ENCODE assay signal across 9 cellular contexts in the genomic region with DNA sequence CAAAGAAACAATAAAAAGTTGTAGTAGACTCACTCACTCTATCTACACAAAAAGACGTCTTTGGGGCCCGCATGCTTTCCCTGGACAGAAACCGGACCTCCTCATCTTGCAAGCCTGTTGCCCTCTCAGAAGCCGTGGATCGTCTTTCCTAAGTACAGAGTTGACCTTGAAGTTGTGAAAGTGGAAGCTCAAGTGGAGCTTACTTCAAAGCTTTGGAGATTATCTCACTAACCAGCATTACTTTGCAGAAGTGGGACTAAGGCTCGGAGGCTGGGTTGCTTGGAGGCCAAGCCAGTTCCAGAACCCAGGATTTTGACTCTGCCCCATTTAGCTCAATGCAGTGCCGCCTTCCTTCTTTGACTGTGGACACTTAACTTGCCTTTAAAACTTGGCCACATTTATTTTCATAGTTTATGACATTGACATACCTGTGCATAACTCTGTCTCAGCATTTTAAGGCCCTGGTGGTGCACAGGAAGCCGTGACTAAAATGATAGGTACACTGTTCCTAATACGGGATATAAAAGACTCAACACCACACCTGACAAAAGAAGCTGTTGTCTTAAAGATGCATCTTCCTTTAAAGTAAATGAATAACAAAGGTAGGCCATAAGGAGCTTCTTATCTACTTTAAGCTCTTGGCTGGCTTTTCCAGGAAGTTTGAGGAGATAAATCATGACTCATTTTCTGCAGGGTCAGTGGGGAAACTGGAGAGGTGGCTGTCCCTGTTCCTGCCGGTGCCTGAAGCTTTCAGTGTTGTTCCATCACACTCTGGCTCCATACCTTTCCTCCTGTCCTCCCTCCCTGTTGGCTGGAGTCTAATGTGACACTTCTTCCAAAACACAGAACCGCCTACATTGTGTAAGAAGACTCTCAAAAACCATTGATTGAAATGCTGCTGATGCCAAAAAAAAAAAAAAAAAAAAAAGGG. TPM values are rescaled to one million over a fixed set of nuclear protein-coding genes. Genes with fewer than 3 reads are reported as not detected.
A peak's percentile ranks its signal among the peaks of the same experiment; 100 is the strongest.
DNase-seq lines count a peak whose midpoint lies in the region; ATAC-seq and TF ChIP-seq lines count a peak whose summit lies in the region.
"Had no signal": no experiment of that assay in that cellular context is flagged by ENCODE, and none has a peak within 500 bp of the region (broad histone marks: within the 10 kb centered on the region; RNA-seq: fewer than 3 reads in every experiment).

No MANE protein-coding gene starts in this region.

- peaks cover 11 to 21% of the 10 kb centered on the region in 2 donors for H3K36me3 Mint-ChIP-seq in CD4-positive, alpha-beta memory T cell

- ATAC-seq in GM18498 (IDR thresholded peaks at IDR 0.05; ENCODE audit: unreplicated experiment): no peak
- no peak for ATAC-seq in HG03175 (IDR thresholded peaks at IDR 0.05; ENCODE audit: unreplicated experiment)
- no peak for ATAC-seq in GM18868 (IDR thresholded peaks at IDR 0.05; ENCODE audit: unreplicated experiment)

- no peaks in the 10 kb centered on the region for H3K9me3 ChIP-seq in CD4-positive, alpha-beta memory T cell (ENCODE audit: control insufficient read depth in 1 of 2, low read length in 2 of 2)
- H3K9me3 ChIP-seq in mucosa of rectum (ENCODE audit: control insufficient read depth in 2 of 2, low read length in 2 of 2): no peaks in the 10 kb centered on the region

- peak overlapping the region; percentile 70 to 91 (median 82) for H3K27ac Mint-ChIP-seq in CD4-positive, alpha-beta memory T cell

- no peak overlapping the region for H3K4me3 ChIP-seq in CD4-positive, alpha-beta memory T cell (ENCODE audit: low read length in 2 of 2)
- H3K4me3 ChIP-seq in brain microvascular endothelial cell (ENCODE audit: low read depth, low read length) (no peak overlapping the region), mucosa of rectum (ENCODE audit: low read length in 2 of 2) (peak overlapping the region; percentile 9 to 56)

- no peak for TF ChIP-seq CTCF in brain microvascular endothelial cell (IDR thresholded peaks at IDR 0.05; ENCODE audit: low read depth, low read length, missing control alignments)
- no peak for TF ChIP-seq CTCF in GM13976 (IDR thresholded peaks at IDR 0.05; ENCODE audit: borderline replicate concordance, control extremely low read depth, extremely low read depth, insufficient read depth, missing control alignments)

- peaks cover 58% of the 10 kb centered on the region for H3K4me1 ChIP-seq in CD4-positive, alpha-beta memory T cell (ENCODE audit: insufficient read depth, low read length)
- H3K4me1 ChIP-seq in mucosa of rectum (ENCODE audit: control insufficient read depth in 2 of 2, insufficient read depth in 2 of 2, low read length in 2 of 2): peaks cover 28 to 39% of the 10 kb centered on the region in 2 donors

- intact Hi-C loops in CD4-positive, alpha-beta memory T cell (cut with micrococcal nuclease): no loop called here

- CTCF ChIA-PET in CD4-positive, alpha-beta memory T cell (lab: Charles Lee; ENCODE audit: partially characterized antibody): interaction anchor here (0.6 to 3.4 kb wide), 10 partner anchors 11 to 209 kb away, joined by 3 to 10 read pairs (median 6); no protein-coding TSS in a partner anchor

- H3K9me3 Mint-ChIP-seq in CD4-positive, alpha-beta memory T cell: no peaks in the 10 kb centered on the region

- H3K4me1 Mint-ChIP-seq in CD4-positive, alpha-beta memory T cell: peaks cover 36 to 64% (median 49%) of the 10 kb centered on the region in 4 donors

- no peak for DNase-seq in CD4-positive, alpha-beta memory T cell
- peak; percentile 91 for DNase-seq in MV-4-11 (lab: John Stamatoyannopoulos, UW)
- peak; percentile 56 for DNase-seq in brain microvascular endothelial cell
- no peak for DNase-seq in GM13976 (ENCODE audit: low spot score)
- DNase-seq: NCI-H748 treated with DMSO at 0.1 percent for 48 hours had no signal

- POLR2A ChIA-PET in CD4-positive, alpha-beta memory T cell (lab: Charles Lee; ENCODE audit: partially characterized antibody): interaction anchor here (0.9 to 8.0 kb wide), 5 partner anchors 9 to 45 kb away, joined by 3 to 63 read pairs (median 5); partner anchors contain the start of genes NAIF1 and SLC25A25

- H3K27me3 ChIP-seq in CD4-positive, alpha-beta memory T cell (ENCODE audit: insufficient read depth, low read length): no peaks in the 10 kb centered on the region
- H3K27me3 ChIP-seq in brain microvascular endothelial cell (replicated peaks): no peaks in the 10 kb centered on the region
- no peaks in the 10 kb centered on the region for H3K27me3 ChIP-seq in mucosa of rectum (ENCODE audit: control insufficient read depth in 2 of 2, insufficient read depth in 2 of 2, low read length in 2 of 2)

- no peaks in the 10 kb centered on the region for H3K36me3 ChIP-seq in CD4-positive, alpha-beta memory T cell (ENCODE audit: insufficient read depth, low read length)
- no peaks in the 10 kb centered on the region for H3K36me3 ChIP-seq in brain microvascular endothelial cell (replicated peaks)
- H3K36me3 ChIP-seq in mucosa of rectum (ENCODE audit: control insufficient read depth in 2 of 2, insufficient read depth in 2 of 2, low read length in 2 of 2): no peaks in the 10 kb centered on the region

- no peaks in the 10 kb centered on the region for H3K27me3 Mint-ChIP-seq in CD4-positive, alpha-beta memory T cell

- H3K4me3 Mint-ChIP-seq in CD4-positive, alpha-beta memory T cell: peak overlapping the region in 7 of 8 donors; percentile 43 to 68 (median 62)

- H3K9ac ChIP-seq in mucosa of rectum (ENCODE audit: low read depth in 1 of 2, low read length in 2 of 2): peak overlapping the region; percentile 49 to 63

- peak overlapping the region; percentile 1 for H3K27ac ChIP-seq in CD4-positive, alpha-beta memory T cell (ENCODE audit: low read depth, low read length)
- H3K27ac ChIP-seq in brain microvascular endothelial cell: no peak overlapping the region
- H3K27ac ChIP-seq in mucosa of rectum (ENCODE audit: low read depth in 2 of 2, low read length in 2 of 2): peak overlapping the region; percentile 91 to 94

- in situ Hi-C loops in brain microvascular endothelial cell (cut with HindIII; ENCODE audit: low pct_ligation_motif_present, low sequenced_read_pairs): no loop called here
- in situ Hi-C loops in GM13976 (cut with MboI; ENCODE audit: low sequenced_read_pairs, unreplicated experiment): no loop called here

RNA-seq across cellular contexts. Expression of gene SLC25A25, which starts 10.7 kb away (rescaled TPM):
- 10 to 100 TPM; 22.0 to 26.9 TPM for total RNA-seq in CD4-positive, alpha-beta memory T cell
- 10 to 100 TPM; 13.4 to 17.6 TPM for polyA plus RNA-seq in CD4-positive, alpha-beta memory T cell

RNA-seq across cellular contexts. Expression of gene NAIF1, which starts 11.6 kb away (rescaled TPM):
- total RNA-seq in CD4-positive, alpha-beta memory T cell: 10 to 100 TPM; 13.3 to 13.8 TPM
- polyA plus RNA-seq in CD4-positive, alpha-beta memory T cell: 10 to 100 TPM; 11.3 to 15.2 TPM

RNA-seq across cellular contexts. Expression of gene PTGES2, which starts 48.8 kb away (rescaled TPM):
- 10 to 100 TPM; 51.8 to 57.9 TPM for total RNA-seq in CD4-positive, alpha-beta memory T cell
- 10 to 100 TPM; 47.5 to 48.8 TPM for polyA plus RNA-seq in CD4-positive, alpha-beta memory T cell

Comparison
In these comparisons a context has a peak if more than half of its experiments do, and no peak if none do; other contexts are left out.
1. DNase-seq: peak in MV-4-11 (single experiment) and brain microvascular endothelial cell (single experiment); none in CD4-positive, alpha-beta memory T cell (0 of 5) and GM13976 (single experiment).
2. H3K4me3 ChIP-seq: peak in mucosa of rectum (2 of 2); none in CD4-positive, alpha-beta memory T cell (0 of 2) and brain microvascular endothelial cell (single experiment).